Comparison of ENCODE assay signal across 19 cellular contexts in genomic region chr9:99226054-99226453, GRCh38.
"Had no signal": no experiment of that assay in that cellular context is flagged by ENCODE, and none has a peak within 500 bp of the region (broad histone marks: within the 10 kb centered on the region; RNA-seq: fewer than 3 reads in every experiment).

No MANE protein-coding gene starts in this region.

- H3K27me3 Mint-ChIP-seq: activated CD8-positive, alpha-beta memory T cell treated with anti-CD3 and anti-CD28 coated beads, Interleukin-2, amount 10 ng/mL, durations not matched to agents 7 days and 5 days; naive thymus-derived CD8-positive, alpha-beta T cell had no signal

- DNase-seq: activated CD4-positive, CD25-positive, alpha-beta regulatory T cell; activated CD8-positive, alpha-beta memory T cell treated with anti-CD3 and anti-CD28 coated beads, Interleukin-2, amount 10 ng/mL, durations not matched to agents 7 days and 5 days; activated naive CD4-positive, alpha-beta T cell treated with Interleukin-2 at 50 U/mL for 16 hours; activated T-cell treated with anti-CD3 and anti-CD28 coated beads, Interleukin-2, amount 50 U/mL, for 72 hours; adrenal gland; caudate nucleus; effector memory CD4-positive, alpha-beta T cell; erythroblast; foreskin fibroblast; left cardiac atrium; mucosa of descending colon; naive thymus-derived CD8-positive, alpha-beta T cell; nucleus accumbens; sigmoid colon; stimulated activated CD4-positive, alpha-beta T cell treated with anti-CD3 and anti-CD28 coated beads, Interleukin-12 subunit alpha, Interleukin-12 subunit beta, amount 100 ng/mL, for 4 hours; stimulated activated CD4-positive, alpha-beta T cell treated with anti-CD3 and anti-CD28 coated beads, Interleukin-2, amount 100 ng/mL, for 48 hours; stimulated activated CD8-positive, alpha-beta memory T cell treated with anti-CD3 and anti-CD28 coated beads, Interleukin-4, amount 100 ng/mL, for 48 hours; tibial artery; uterus had no signal

- H3K9me3 ChIP-seq: adrenal gland, mucosa of descending colon, sigmoid colon, tibial artery, uterus had no signal

- ATAC-seq: activated CD8-positive, alpha-beta memory T cell treated with anti-CD3 and anti-CD28 coated beads, Interleukin-2, amount 10 ng/mL, durations not matched to agents 7 days and 5 days; activated T-cell treated with anti-CD3 and anti-CD28 coated beads, Interleukin-2, amount 50 U/mL, for 72 hours; left cardiac atrium; mucosa of descending colon; naive thymus-derived CD8-positive, alpha-beta T cell had no signal

- H3K27ac Mint-ChIP-seq: activated CD8-positive, alpha-beta memory T cell treated with anti-CD3 and anti-CD28 coated beads, Interleukin-2, amount 10 ng/mL, durations not matched to agents 7 days and 5 days; activated T-cell treated with anti-CD3 and anti-CD28 coated beads, Interleukin-2, amount 50 U/mL, for 72 hours had no signal

- H3K9me3 Mint-ChIP-seq: activated T-cell treated with anti-CD3 and anti-CD28 coated beads, Interleukin-2, amount 50 U/mL, for 72 hours; naive thymus-derived CD8-positive, alpha-beta T cell had no signal

- H3K4me3 Mint-ChIP-seq: activated CD8-positive, alpha-beta memory T cell treated with anti-CD3 and anti-CD28 coated beads, Interleukin-2, amount 10 ng/mL, durations not matched to agents 7 days and 5 days had no signal
